19 cellular contexts compared by ENCODE assay signal in genomic region chr2:165899311-165899710, GRCh38. TPM values are rescaled to one million over a fixed set of nuclear protein-coding genes. Genes with fewer than 3 reads are reported as not detected.
DNase-seq lines count a peak whose midpoint lies in the region; ATAC-seq and TF ChIP-seq lines count a peak whose summit lies in the region.
"Had no signal": no experiment of that assay in that cellular context is flagged by ENCODE, and none has a peak within 500 bp of the region (broad histone marks: within the 10 kb centered on the region; RNA-seq: fewer than 3 reads in every experiment).

No MANE protein-coding gene starts in this region.

- H3K4me3 Mint-ChIP-seq in GM23338: no peak overlapping the region
- no peak overlapping the region for H3K4me3 Mint-ChIP-seq in naive thymus-derived CD8-positive, alpha-beta T cell
- H3K4me3 Mint-ChIP-seq: CD14-positive monocyte; CD4-positive, alpha-beta memory T cell had no signal

- H3K27me3 Mint-ChIP-seq in GM23338 (ENCODE audit: insufficient read depth, low read depth, poor library complexity): no peaks in the 10 kb centered on the region
- no peaks in the 10 kb centered on the region for H3K27me3 Mint-ChIP-seq in naive thymus-derived CD8-positive, alpha-beta T cell
- H3K27me3 Mint-ChIP-seq: CD4-positive, alpha-beta memory T cell had no signal

- no peaks in the 10 kb centered on the region for H3K27me3 ChIP-seq in GM23338 (ENCODE audit: insufficient read depth)
- H3K27me3 ChIP-seq: BLaER1 had no signal

- no peak overlapping the region for H3K4me2 ChIP-seq in GM23338
- H3K4me2 ChIP-seq: BLaER1 had no signal

- DNase-seq in EH (ENCODE audit: low read depth): peak; percentile 60
- no peak for DNase-seq in GM23338 (ENCODE audit: low spot score)
- peak; percentile 15 for DNase-seq in SK-MEL-5 (ENCODE audit: low read depth, low spot score)
- DNase-seq in left lobe of liver (ENCODE audit: low spot score): no peak
- no peak for DNase-seq in activated CD4-positive, CD25-positive, alpha-beta regulatory T cell treated with anti-CD3 and anti-CD28 coated beads, Interleukin-2, amount 50 U/mL, for 72 hours
- DNase-seq in naive thymus-derived CD8-positive, alpha-beta T cell: no peak
- DNase-seq in NCI-H146 treated with DMSO at 0.1 percent for 48 hours (lab: John Stamatoyannopoulos, UW; ENCODE audit: unreplicated experiment): no peak
- DNase-seq: ACHN; AML-193; Calu3; CD4-positive, alpha-beta memory T cell; DMS79 treated with DMSO at 0.1 percent for 48 hours; GDM1; GM23248; HCEC 1CT; IMR-90 had no signal

- H3K36me3 ChIP-seq in GM23338 (ENCODE audit: insufficient read depth): peaks cover 23% of the 10 kb centered on the region

- in situ Hi-C loops in SK-MEL-5 (cut with HindIII; ENCODE audit: low pct_unique_long_range_greater_than_20kb, low sequenced_read_pairs): no loop called here

- no peaks in the 10 kb centered on the region for H3K9me3 Mint-ChIP-seq in GM23338
- no peaks in the 10 kb centered on the region for H3K9me3 Mint-ChIP-seq in naive thymus-derived CD8-positive, alpha-beta T cell
- H3K9me3 Mint-ChIP-seq: CD14-positive monocyte had no signal

- no peaks in the 10 kb centered on the region for H3K4me1 ChIP-seq in GM23338 (ENCODE audit: insufficient read depth)

- 0 out of 2 replicates have a peak overlapping the region, but pooled peaks have one; percentile 68 for H3K27ac Mint-ChIP-seq in GM23338
- H3K27ac Mint-ChIP-seq in naive thymus-derived CD8-positive, alpha-beta T cell: no peak overlapping the region

- no peak overlapping the region for H2AFZ ChIP-seq in GM23338
- H2AFZ ChIP-seq: GM23248 had no signal

- ATAC-seq in GM23338: no peak
- no peak for ATAC-seq in left lobe of liver
- ATAC-seq in naive thymus-derived CD8-positive, alpha-beta T cell: no peak
- ATAC-seq: K562 had no signal

- H3K79me2 ChIP-seq in GM23338 (replicated peaks; ENCODE audit: insufficient read depth): no peaks in the 10 kb centered on the region

- H3K4me3 ChIP-seq in GM23338: no peak overlapping the region
- H3K4me3 ChIP-seq: BLaER1, GM23248, K562 had no signal

- no peaks in the 10 kb centered on the region for H4K20me1 ChIP-seq in GM23338 (replicated peaks; ENCODE audit: insufficient read depth)
- H4K20me1 ChIP-seq: BLaER1 had no signal

- H3K36me3 Mint-ChIP-seq in GM23338 (ENCODE audit: low read depth): peaks cover 17% of the 10 kb centered on the region
- H3K36me3 Mint-ChIP-seq in naive thymus-derived CD8-positive, alpha-beta T cell: peaks cover 20 to 84% (median 50%) of the 10 kb centered on the region in 3 donors

- H3K4me1 Mint-ChIP-seq in GM23338: no peaks in the 10 kb centered on the region
- peaks cover 7 to 14% (median 11%) of the 10 kb centered on the region in 4 donors for H3K4me1 Mint-ChIP-seq in naive thymus-derived CD8-positive, alpha-beta T cell

- no peaks in the 10 kb centered on the region for H3F3A ChIP-seq in GM23338 (replicated peaks; ENCODE audit: low read depth)

- POLR2A ChIA-PET in naive thymus-derived CD8-positive, alpha-beta T cell (lab: Charles Lee): no interaction called here

- TF ChIP-seq CTCF in GM23338 (conservative IDR thresholded peaks at IDR 0.05; ENCODE audit: low read depth in 2 of 2): no peak

- no peaks in the 10 kb centered on the region for H3K9me2 ChIP-seq in GM23338 (ENCODE audit: insufficient read depth)

- no peak overlapping the region for H3K27ac ChIP-seq in GM23338 (ENCODE audit: low read depth)
- H3K27ac ChIP-seq: BLaER1, GM23248 had no signal

TF ChIP-seq in GM23338, 12 proteins besides CTCF, POLR2A, EP300 and RAD21 (continues in another document):
- TF ChIP-seq EZH2phosphoT487 (IDR thresholded peaks at IDR 0.05; ENCODE audit: unreplicated experiment) (no peak), JUNB (IDR thresholded peaks at IDR 0.05; ENCODE audit: unreplicated experiment) (no peak), CREB1 (CRISPR knock-in tag; IDR thresholded peaks at IDR 0.05; ENCODE audit: low read depth) (no peak), ETS1 (IDR thresholded peaks at IDR 0.05) (no peak), POLR2AphosphoS5 (IDR thresholded peaks at IDR 0.05; ENCODE audit: low read depth) (no peak), EZH2 (IDR thresholded peaks at IDR 0.05; ENCODE audit: low read depth, unreplicated experiment) (no peak), NANOG (IDR thresholded peaks at IDR 0.05; ENCODE audit: borderline replicate concordance) (no peak), ZNF462 (CRISPR knock-in tag; IDR thresholded peaks at IDR 0.05) (no peak)

RNA-seq across cellular contexts. Expression of gene TTC21B, which starts 54.3 kb away (rescaled TPM):
- 32.8 and 39.5 TPM in 2 replicates for total RNA-seq in GM23338 (2014; rRNA removed; shearing (Covaris generic))
- polyA plus RNA-seq in GM23338 (2016; fragmentation: Nextera tagmentation; extraction: Ambion mirVana): 8.4 and 10.1 TPM in 2 replicates
- total RNA-seq in SK-MEL-5 (2014; rRNA removed; shearing (Covaris generic)): 49.8 and 53.5 TPM in 2 replicates
- 16.8 and 19.3 TPM in 2 replicates for polyA plus RNA-seq in SK-MEL-5 (2015; cell fraction: cytosol; rRNA removed)
- polyA plus RNA-seq in SK-MEL-5 (2015; cell fraction: nucleus; rRNA removed): 69.1 and 78.6 TPM in 2 replicates
- 6.2 TPM for total RNA-seq in left lobe of liver
- 10 to 100 TPM; 32.8 to 34.3 TPM for total RNA-seq in naive thymus-derived CD8-positive, alpha-beta T cell
- polyA plus RNA-seq in naive thymus-derived CD8-positive, alpha-beta T cell: 1 to 10 TPM; 5.4 to 7.7 (median 7.1) TPM

Comparison
In these comparisons a context has a peak if more than half of its experiments do, and no peak if none do; other contexts are left out.
1. DNase-seq: peak in EH (single experiment) and SK-MEL-5 (single experiment); none in GM23338 (single experiment), left lobe of liver (single experiment), activated CD4-positive, CD25-positive, alpha-beta regulatory T cell treated with anti-CD3 and anti-CD28 coated beads, Interleukin-2, amount 50 U/mL, for 72 hours (single experiment), naive thymus-derived CD8-positive, alpha-beta T cell (0 of 10) and NCI-H146 treated with DMSO at 0.1 percent for 48 hours (single experiment).